In the genomic region with DNA sequence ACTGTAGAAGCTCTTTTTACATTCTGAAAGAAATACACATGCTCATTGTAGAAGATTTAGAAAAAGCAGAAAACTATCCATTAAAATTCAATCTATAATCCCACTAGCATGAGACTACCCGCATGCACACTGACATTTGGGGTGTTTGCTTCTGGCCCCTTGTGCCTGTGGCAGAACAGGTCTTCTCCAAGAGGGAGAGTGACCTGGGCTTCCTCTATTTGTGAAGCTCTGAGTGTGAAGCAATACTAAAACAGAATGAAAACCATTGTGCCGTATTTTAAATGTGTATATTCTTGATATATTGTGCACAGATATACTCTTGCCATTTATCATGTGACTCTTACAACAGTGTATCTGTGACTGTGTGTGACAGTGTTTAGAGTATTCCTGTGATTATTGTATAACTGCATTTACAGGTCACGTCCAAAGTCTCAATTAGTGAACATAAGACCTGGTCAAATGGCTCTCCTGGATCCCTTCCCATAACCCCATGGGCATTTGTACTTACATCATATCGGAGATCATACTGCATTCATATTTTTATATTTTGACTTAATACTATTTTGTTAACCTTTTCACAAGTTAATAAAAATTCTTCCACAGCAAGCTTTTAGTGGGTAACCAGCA, we compare ENCODE assay signal across 15 cellular contexts. TPM values are rescaled to one million over a fixed set of nuclear protein-coding genes. Genes with fewer than 3 reads are reported as not detected.
DNase-seq lines count a peak whose midpoint lies in the region; ATAC-seq and TF ChIP-seq lines count a peak whose summit lies in the region.
"Had no signal": no experiment of that assay in that cellular context is flagged by ENCODE, and none has a peak within 500 bp of the region (broad histone marks: within the 10 kb centered on the region; RNA-seq: fewer than 3 reads in every experiment).

No MANE protein-coding gene starts in this region.

- CTCF ChIA-PET in OCI-LY7 (lab: Charles Lee; ENCODE audit: unreplicated experiment), result interaction anchor here (0.5 kb wide), 1 partner anchor 124 kb away, joined by 3 read pairs; no protein-coding TSS in a partner anchor
- CTCF ChIA-PET in GM10248 (lab: Yijun Ruan, JAX), result interaction anchor here (1.1 to 2.0 kb wide), 5 partner anchors 11 to 255 kb away, joined by 3 to 8 read pairs (median 3); no protein-coding TSS in a partner anchor

- WGBS in suprapubic skin, result 87% methylated on average over 4 of the region's 4 CpGs

- no peaks in the 10 kb centered on the region for H3K9me2 ChIP-seq in OCI-LY7 (ENCODE audit: insufficient read depth, low read length)

- no peaks in the 10 kb centered on the region for H3K27me3 ChIP-seq in suprapubic skin

- H2AFZ ChIP-seq in OCI-LY7 (ENCODE audit: low read length), result peak overlapping the region; percentile 37; the same call in 1 of the 2 replicates

- no peak for TF ChIP-seq EP300 in suprapubic skin (IDR thresholded peaks at IDR 0.05)

- DNase-seq in NOMO-1 treated with DMSO at 0.1 percent for 48 hours (lab: John Stamatoyannopoulos, UW; ENCODE audit: unreplicated experiment), result peak; percentile 64
- DNase-seq in NOMO-1 treated with dmso at 0.1 percent for 144 hours (lab: John Stamatoyannopoulos, UW; ENCODE audit: unreplicated experiment), result no peak
- no peak for DNase-seq in OCI-LY7 (ENCODE audit: low spot score)
- DNase-seq in left lobe of liver (ENCODE audit: low spot score), result no peak
- DNase-seq in suprapubic skin (ENCODE audit: low spot score in 2 of 2), result no peak
- DNase-seq in GM10248 (ENCODE audit: extremely low spot score), result no peak
- no peak for DNase-seq in NCI-H748 treated with DMSO at 0.1 percent for 48 hours (lab: John Stamatoyannopoulos, UW)
- DNase-seq: 8988T, COR-L47, H7, NCI-H1092, NCI-H2171 treated with DMSO at 0.1 percent for 48 hours, NCI-H510A, PC-3 had no signal

- H3K4me3 ChIP-seq in OCI-LY7 (ENCODE audit: low read depth, low read length, poor library complexity, severe bottlenecking) (no peak overlapping the region), suprapubic skin (no peak overlapping the region)

- H3K79me2 ChIP-seq in OCI-LY7 (ENCODE audit: insufficient read depth, low read depth, low read length), result no peaks in the 10 kb centered on the region

- H3K4me2 ChIP-seq in OCI-LY7 (ENCODE audit: low read length), result peak overlapping the region; percentile 39; the same call in 1 of the 2 replicates

- H3K4me1 ChIP-seq in OCI-LY7 (ENCODE audit: insufficient read depth, low read length, poor library complexity, severe bottlenecking) (peaks cover 23% of the 10 kb centered on the region), suprapubic skin (peaks cover 17% of the 10 kb centered on the region)

- no TSS peak for BruUV-seq in OCI-LY7 (replicated peaks; lab: Mats Ljungman, UMichigan)

- ATAC-seq in left lobe of liver (peak; percentile 55), GM18873 (IDR thresholded peaks at IDR 0.05; ENCODE audit: low FRiP score, unreplicated experiment) (no peak)
- ATAC-seq: PC-3 had no signal

- POLR2A ChIA-PET in OCI-LY7 (lab: Charles Lee) (interaction anchor here (0.6 to 1.3 kb wide), 15 partner anchors 11 to 256 kb away, joined by 3 to 7 read pairs (median 4); partner anchors contain the start of gene CPEB4), GM10248 (lab: Yijun Ruan, JAX) (no interaction called here)

- no peak for TF ChIP-seq POLR2A in suprapubic skin (IDR thresholded peaks at IDR 0.05)

- intact Hi-C loops in OCI-LY7 (cut with micrococcal nuclease; ENCODE audit: unreplicated experiment), result no loop called here

- H3K36me3 ChIP-seq in OCI-LY7 (ENCODE audit: insufficient read depth, low read length), result no peaks in the 10 kb centered on the region
- H3K36me3 ChIP-seq in suprapubic skin, result no peaks in the 10 kb centered on the region

- H3K27ac ChIP-seq in OCI-LY7 (ENCODE audit: low read depth, low read length, poor library complexity, severe bottlenecking), result no peak overlapping the region
- H3K27ac ChIP-seq in suprapubic skin, result peak overlapping the region; percentile 47

- H3K9me3 ChIP-seq in OCI-LY7 (ENCODE audit: low read length), result no peaks in the 10 kb centered on the region
- no peaks in the 10 kb centered on the region for H3K9me3 ChIP-seq in suprapubic skin

- H4K20me1 ChIP-seq in OCI-LY7 (ENCODE audit: insufficient read depth, low read length), result no peaks in the 10 kb centered on the region

- TF ChIP-seq CTCF in OCI-LY7 (conservative IDR thresholded peaks at IDR 0.05; ENCODE audit: low read length) (no peak), suprapubic skin (IDR thresholded peaks at IDR 0.05) (no peak), GM10248 (IDR thresholded peaks at IDR 0.05; ENCODE audit: control extremely low read depth, extremely low read depth, low read depth, missing control alignments) (no peak)

RNA-seq across cellular contexts. Expression of gene CPEB4, which starts 14.7 kb away (rescaled TPM):
- 11.8 and 12.6 TPM in 2 replicates for total RNA-seq in OCI-LY7 (2014; rRNA removed; shearing (Covaris generic))
- 21.5 and 31.8 TPM in 2 replicates for total RNA-seq in OCI-LY7 (2022)
- total RNA-seq in left lobe of liver, result 28.2 TPM
- total RNA-seq in suprapubic skin, result 10 to 100 TPM; 45.2 to 70.7 (median 52.5) TPM
